Comparison of ENCODE assay signal across 2 cellular contexts in the genomic region with DNA sequence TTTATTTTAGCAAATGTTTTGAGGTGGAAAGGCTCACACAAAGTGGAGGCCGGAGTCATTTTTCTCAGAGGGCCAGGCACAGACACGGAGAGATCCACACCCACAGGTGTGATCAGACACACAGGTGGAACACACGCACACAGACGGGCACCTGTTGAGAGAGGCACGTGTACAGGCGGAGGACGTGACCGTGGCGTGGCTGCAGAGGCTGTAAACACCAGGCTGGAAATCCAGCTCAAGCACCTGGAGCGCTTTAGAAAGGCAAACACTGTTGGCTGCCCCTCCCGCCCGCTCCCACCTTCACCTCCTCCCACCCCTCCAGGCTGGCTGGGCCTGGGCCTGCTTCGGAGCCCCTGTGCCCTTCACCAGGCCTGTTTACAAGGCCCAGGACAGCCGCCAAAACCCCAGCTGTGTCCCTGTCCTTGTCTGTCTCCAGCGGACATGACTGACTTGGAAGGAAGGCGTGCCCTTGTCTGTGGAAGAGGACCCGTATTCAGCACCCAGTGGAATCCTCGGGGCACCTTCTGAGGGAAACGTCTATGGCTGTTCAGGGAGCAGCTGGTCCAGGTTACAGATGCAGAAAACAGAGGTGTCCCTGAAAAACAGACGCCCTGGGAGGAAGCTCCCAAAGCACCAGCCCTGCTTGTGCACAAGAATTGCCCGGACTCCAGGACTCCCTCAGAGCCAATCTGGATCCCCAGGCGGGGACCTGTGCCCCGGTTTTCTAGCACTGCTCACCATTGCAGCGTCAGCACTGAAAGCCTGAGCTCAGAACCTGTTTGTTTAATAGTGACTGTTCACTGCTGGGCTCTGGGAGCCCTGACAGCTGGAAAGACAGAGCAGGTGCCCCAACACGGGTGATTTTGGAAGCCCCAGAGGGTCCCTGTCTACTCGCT.
TF ChIP-seq lines count a peak whose summit lies in the region.

No MANE protein-coding gene starts in this region.

TF ChIP-seq in IMR-90, 13 proteins besides CTCF, POLR2A, EP300 and RAD21:
- TF ChIP-seq MAZ (IDR thresholded peaks at IDR 0.05; ENCODE audit: borderline replicate concordance, low read depth, low read length) (no peak), RCOR1 (IDR thresholded peaks at IDR 0.05; ENCODE audit: insufficient replicate concordance, low read length) (no peak)

TF ChIP-seq in HepG2, 621 proteins besides CTCF, POLR2A, EP300 and RAD21 (continues in another document):
- TF ChIP-seq HOXA9 (CRISPR knock-in tag; IDR thresholded peaks at IDR 0.05; ENCODE audit: borderline replicate concordance) (no peak), PHB2 (IDR thresholded peaks at IDR 0.05; ENCODE audit: partially characterized antibody) (no peak), RBM39 (IDR thresholded peaks at IDR 0.05; ENCODE audit: low read depth, low read length, poor library complexity, severe bottlenecking) (no peak), ATM (IDR thresholded peaks at IDR 0.05; ENCODE audit: borderline replicate concordance) (no peak), ESRRA (CRISPR knock-in tag; IDR thresholded peaks at IDR 0.05; ENCODE audit: low read depth) (peak; percentile 64; the same call in 1 of the 2 replicates), SMARCE1 (IDR thresholded peaks at IDR 0.05; ENCODE audit: borderline replicate concordance) (no peak), ZNF496 (CRISPR knock-in tag; IDR thresholded peaks at IDR 0.05; ENCODE audit: insufficient replicate concordance) (no peak), ZNF660 (CRISPR knock-in tag; IDR thresholded peaks at IDR 0.05; ENCODE audit: borderline replicate concordance, low read depth) (no peak), TP53 (CRISPR knock-in tag; conservative IDR thresholded peaks at IDR 0.05) (peak; percentile 34; the same call in 1 of the 2 replicates), YEATS2 (CRISPR knock-in tag; IDR thresholded peaks at IDR 0.05; ENCODE audit: borderline replicate concordance) (no peak), CREM (IDR thresholded peaks at IDR 0.05) (no peak), CREM (CRISPR knock-in tag; IDR thresholded peaks at IDR 0.05) (no peak), ZNF777 (CRISPR knock-in tag; IDR thresholded peaks at IDR 0.05) (peak; percentile 31; the same call in 1 of the 2 replicates), SMAD1 (CRISPR knock-in tag; IDR thresholded peaks at IDR 0.05; ENCODE audit: borderline replicate concordance, low read depth) (no peak), RFX1 (IDR thresholded peaks at IDR 0.05) (no peak), DNMT3B (CRISPR knock-in tag; conservative IDR thresholded peaks at IDR 0.05) (no peak), ZNF672 (CRISPR knock-in tag; IDR thresholded peaks at IDR 0.05) (no peak), ZSCAN25 (CRISPR knock-in tag; IDR thresholded peaks at IDR 0.05) (no peak; the same call in none of the 2 replicates), ZNF598 (CRISPR knock-in tag; IDR thresholded peaks at IDR 0.05; ENCODE audit: borderline replicate concordance) (no peak), ZSCAN12 (CRISPR knock-in tag; IDR thresholded peaks at IDR 0.05) (0 out of 2 replicates have a peak, but pooled peaks have one; percentile 39), MBNL3 (CRISPR knock-in tag; conservative IDR thresholded peaks at IDR 0.05) (no peak), TRIM24 (CRISPR knock-in tag; IDR thresholded peaks at IDR 0.05) (no peak), JUND (CRISPR knock-in tag; IDR thresholded peaks at IDR 0.05) (0 out of 2 replicates have a peak, but pooled peaks have one; percentile 21), POLR2AphosphoS5 (IDR thresholded peaks at IDR 0.05; ENCODE audit: low read depth, low read length) (peak; percentile 68), HNRNPLL (IDR thresholded peaks at IDR 0.05; ENCODE audit: low read depth, low read length, poor library complexity, severe bottlenecking) (peak; percentile 26), ATF1 (CRISPR knock-in tag; IDR thresholded peaks at IDR 0.05) (no peak), ZNF781 (CRISPR knock-in tag; IDR thresholded peaks at IDR 0.05; ENCODE audit: borderline replicate concordance, not compliant biosample characterization) (no peak), GATAD2A (CRISPR knock-in tag; IDR thresholded peaks at IDR 0.05) (no peak; the same call in none of the 2 replicates), ZNF768 (CRISPR knock-in tag; IDR thresholded peaks at IDR 0.05) (no peak), ZNF552 (CRISPR knock-in tag; IDR thresholded peaks at IDR 0.05; ENCODE audit: borderline replicate concordance) (peak; percentile 18; the same call in 1 of the 2 replicates), GPN1 (CRISPR knock-in tag; IDR thresholded peaks at IDR 0.05; ENCODE audit: borderline replicate concordance) (0 out of 2 replicates have a peak, but pooled peaks have one; percentile 19), ZNF703 (CRISPR knock-in tag; IDR thresholded peaks at IDR 0.05; ENCODE audit: borderline replicate concordance) (no peak), ZBTB7B (CRISPR knock-in tag; IDR thresholded peaks at IDR 0.05) (no peak), RXRA (CRISPR knock-in tag; IDR thresholded peaks at IDR 0.05) (no peak), ZNF143 (CRISPR knock-in tag; IDR thresholded peaks at IDR 0.05) (no peak), SKI (IDR thresholded peaks at IDR 0.05; ENCODE audit: partially characterized antibody) (peak; percentile 15), MAFK (conservative IDR thresholded peaks at IDR 0.05 in 1 of 2, IDR thresholded peaks at IDR 0.05 in 1 of 2; ENCODE audit: low read length in 2 of 2) (peak; percentile 72 to 78), ZFX (CRISPR knock-in tag; IDR thresholded peaks at IDR 0.05; ENCODE audit: low read depth) (peak; percentile 69), CBX5 (CRISPR knock-in tag; IDR thresholded peaks at IDR 0.05; ENCODE audit: borderline replicate concordance) (no peak), ZNF775 (CRISPR knock-in tag; IDR thresholded peaks at IDR 0.05; ENCODE audit: borderline replicate concordance) (no peak), ZBTB42 (CRISPR knock-in tag; IDR thresholded peaks at IDR 0.05) (no peak)
- TF ChIP-seq, protein P1, sequence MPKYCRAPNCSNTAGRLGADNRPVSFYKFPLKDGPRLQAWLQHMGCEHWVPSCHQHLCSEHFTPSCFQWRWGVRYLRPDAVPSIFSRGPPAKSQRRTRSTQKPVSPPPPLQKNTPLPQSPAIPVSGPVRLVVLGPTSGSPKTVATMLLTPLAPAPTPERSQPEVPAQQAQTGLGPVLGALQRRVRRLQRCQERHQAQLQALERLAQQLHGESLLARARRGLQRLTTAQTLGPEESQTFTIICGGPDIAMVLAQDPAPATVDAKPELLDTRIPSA (CRISPR knock-in tag; IDR thresholded peaks at IDR 0.05; ENCODE audit: borderline replicate concordance): no peak
- TF ChIP-seq, protein P2, sequence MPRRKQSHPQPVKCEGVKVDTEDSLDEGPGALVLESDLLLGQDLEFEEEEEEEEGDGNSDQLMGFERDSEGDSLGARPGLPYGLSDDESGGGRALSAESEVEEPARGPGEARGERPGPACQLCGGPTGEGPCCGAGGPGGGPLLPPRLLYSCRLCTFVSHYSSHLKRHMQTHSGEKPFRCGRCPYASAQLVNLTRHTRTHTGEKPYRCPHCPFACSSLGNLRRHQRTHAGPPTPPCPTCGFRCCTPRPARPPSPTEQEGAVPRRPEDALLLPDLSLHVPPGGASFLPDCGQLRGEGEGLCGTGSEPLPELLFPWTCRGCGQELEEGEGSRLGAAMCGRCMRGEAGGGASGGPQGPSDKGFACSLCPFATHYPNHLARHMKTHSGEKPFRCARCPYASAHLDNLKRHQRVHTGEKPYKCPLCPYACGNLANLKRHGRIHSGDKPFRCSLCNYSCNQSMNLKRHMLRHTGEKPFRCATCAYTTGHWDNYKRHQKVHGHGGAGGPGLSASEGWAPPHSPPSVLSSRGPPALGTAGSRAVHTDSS (CRISPR knock-in tag; conservative IDR thresholded peaks at IDR 0.05): 0 out of 2 replicates have a peak, but pooled peaks have one; percentile 23
- TF ChIP-seq, protein P3, sequence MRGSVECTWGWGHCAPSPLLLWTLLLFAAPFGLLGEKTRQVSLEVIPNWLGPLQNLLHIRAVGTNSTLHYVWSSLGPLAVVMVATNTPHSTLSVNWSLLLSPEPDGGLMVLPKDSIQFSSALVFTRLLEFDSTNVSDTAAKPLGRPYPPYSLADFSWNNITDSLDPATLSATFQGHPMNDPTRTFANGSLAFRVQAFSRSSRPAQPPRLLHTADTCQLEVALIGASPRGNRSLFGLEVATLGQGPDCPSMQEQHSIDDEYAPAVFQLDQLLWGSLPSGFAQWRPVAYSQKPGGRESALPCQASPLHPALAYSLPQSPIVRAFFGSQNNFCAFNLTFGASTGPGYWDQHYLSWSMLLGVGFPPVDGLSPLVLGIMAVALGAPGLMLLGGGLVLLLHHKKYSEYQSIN (CRISPR knock-in tag; IDR thresholded peaks at IDR 0.05; ENCODE audit: borderline replicate concordance): no peak
- TF ChIP-seq, protein P4, sequence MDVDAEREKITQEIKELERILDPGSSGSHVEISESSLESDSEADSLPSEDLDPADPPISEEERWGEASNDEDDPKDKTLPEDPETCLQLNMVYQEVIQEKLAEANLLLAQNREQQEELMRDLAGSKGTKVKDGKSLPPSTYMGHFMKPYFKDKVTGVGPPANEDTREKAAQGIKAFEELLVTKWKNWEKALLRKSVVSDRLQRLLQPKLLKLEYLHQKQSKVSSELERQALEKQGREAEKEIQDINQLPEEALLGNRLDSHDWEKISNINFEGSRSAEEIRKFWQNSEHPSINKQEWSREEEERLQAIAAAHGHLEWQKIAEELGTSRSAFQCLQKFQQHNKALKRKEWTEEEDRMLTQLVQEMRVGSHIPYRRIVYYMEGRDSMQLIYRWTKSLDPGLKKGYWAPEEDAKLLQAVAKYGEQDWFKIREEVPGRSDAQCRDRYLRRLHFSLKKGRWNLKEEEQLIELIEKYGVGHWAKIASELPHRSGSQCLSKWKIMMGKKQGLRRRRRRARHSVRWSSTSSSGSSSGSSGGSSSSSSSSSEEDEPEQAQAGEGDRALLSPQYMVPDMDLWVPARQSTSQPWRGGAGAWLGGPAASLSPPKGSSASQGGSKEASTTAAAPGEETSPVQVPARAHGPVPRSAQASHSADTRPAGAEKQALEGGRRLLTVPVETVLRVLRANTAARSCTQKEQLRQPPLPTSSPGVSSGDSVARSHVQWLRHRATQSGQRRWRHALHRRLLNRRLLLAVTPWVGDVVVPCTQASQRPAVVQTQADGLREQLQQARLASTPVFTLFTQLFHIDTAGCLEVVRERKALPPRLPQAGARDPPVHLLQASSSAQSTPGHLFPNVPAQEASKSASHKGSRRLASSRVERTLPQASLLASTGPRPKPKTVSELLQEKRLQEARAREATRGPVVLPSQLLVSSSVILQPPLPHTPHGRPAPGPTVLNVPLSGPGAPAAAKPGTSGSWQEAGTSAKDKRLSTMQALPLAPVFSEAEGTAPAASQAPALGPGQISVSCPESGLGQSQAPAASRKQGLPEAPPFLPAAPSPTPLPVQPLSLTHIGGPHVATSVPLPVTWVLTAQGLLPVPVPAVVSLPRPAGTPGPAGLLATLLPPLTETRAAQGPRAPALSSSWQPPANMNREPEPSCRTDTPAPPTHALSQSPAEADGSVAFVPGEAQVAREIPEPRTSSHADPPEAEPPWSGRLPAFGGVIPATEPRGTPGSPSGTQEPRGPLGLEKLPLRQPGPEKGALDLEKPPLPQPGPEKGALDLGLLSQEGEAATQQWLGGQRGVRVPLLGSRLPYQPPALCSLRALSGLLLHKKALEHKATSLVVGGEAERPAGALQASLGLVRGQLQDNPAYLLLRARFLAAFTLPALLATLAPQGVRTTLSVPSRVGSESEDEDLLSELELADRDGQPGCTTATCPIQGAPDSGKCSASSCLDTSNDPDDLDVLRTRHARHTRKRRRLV (CRISPR knock-in tag; IDR thresholded peaks at IDR 0.05): no peak
- TF ChIP-seq, protein P5, sequence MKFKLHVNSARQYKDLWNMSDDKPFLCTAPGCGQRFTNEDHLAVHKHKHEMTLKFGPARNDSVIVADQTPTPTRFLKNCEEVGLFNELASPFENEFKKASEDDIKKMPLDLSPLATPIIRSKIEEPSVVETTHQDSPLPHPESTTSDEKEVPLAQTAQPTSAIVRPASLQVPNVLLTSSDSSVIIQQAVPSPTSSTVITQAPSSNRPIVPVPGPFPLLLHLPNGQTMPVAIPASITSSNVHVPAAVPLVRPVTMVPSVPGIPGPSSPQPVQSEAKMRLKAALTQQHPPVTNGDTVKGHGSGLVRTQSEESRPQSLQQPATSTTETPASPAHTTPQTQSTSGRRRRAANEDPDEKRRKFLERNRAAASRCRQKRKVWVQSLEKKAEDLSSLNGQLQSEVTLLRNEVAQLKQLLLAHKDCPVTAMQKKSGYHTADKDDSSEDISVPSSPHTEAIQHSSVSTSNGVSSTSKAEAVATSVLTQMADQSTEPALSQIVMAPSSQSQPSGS (CRISPR knock-in tag; IDR thresholded peaks at IDR 0.05): 0 out of 2 replicates have a peak, but pooled peaks have one; percentile 12
- TF ChIP-seq, protein P6, sequence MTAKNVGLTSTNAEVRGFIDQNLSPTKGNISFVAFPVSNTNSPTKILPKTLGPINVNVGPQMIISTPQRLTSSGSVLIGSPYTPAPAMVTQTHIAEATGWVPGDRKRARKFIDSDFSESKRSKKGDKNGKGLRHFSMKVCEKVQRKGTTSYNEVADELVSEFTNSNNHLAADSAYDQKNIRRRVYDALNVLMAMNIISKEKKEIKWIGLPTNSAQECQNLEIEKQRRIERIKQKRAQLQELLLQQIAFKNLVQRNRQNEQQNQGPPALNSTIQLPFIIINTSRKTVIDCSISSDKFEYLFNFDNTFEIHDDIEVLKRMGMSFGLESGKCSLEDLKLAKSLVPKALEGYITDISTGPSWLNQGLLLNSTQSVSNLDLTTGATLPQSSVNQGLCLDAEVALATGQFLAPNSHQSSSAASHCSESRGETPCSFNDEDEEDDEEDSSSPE (CRISPR knock-in tag; IDR thresholded peaks at IDR 0.05): peak; percentile 46; the same call in 1 of the 2 replicates
- TF ChIP-seq, protein P7, sequence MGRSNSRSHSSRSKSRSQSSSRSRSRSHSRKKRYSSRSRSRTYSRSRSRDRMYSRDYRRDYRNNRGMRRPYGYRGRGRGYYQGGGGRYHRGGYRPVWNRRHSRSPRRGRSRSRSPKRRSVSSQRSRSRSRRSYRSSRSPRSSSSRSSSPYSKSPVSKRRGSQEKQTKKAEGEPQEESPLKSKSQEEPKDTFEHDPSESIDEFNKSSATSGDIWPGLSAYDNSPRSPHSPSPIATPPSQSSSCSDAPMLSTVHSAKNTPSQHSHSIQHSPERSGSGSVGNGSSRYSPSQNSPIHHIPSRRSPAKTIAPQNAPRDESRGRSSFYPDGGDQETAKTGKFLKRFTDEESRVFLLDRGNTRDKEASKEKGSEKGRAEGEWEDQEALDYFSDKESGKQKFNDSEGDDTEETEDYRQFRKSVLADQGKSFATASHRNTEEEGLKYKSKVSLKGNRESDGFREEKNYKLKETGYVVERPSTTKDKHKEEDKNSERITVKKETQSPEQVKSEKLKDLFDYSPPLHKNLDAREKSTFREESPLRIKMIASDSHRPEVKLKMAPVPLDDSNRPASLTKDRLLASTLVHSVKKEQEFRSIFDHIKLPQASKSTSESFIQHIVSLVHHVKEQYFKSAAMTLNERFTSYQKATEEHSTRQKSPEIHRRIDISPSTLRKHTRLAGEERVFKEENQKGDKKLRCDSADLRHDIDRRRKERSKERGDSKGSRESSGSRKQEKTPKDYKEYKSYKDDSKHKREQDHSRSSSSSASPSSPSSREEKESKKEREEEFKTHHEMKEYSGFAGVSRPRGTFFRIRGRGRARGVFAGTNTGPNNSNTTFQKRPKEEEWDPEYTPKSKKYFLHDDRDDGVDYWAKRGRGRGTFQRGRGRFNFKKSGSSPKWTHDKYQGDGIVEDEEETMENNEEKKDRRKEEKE (IDR thresholded peaks at IDR 0.05): no peak
- TF ChIP-seq, protein P8, sequence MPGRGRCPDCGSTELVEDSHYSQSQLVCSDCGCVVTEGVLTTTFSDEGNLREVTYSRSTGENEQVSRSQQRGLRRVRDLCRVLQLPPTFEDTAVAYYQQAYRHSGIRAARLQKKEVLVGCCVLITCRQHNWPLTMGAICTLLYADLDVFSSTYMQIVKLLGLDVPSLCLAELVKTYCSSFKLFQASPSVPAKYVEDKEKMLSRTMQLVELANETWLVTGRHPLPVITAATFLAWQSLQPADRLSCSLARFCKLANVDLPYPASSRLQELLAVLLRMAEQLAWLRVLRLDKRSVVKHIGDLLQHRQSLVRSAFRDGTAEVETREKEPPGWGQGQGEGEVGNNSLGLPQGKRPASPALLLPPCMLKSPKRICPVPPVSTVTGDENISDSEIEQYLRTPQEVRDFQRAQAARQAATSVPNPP (CRISPR knock-in tag; IDR thresholded peaks at IDR 0.05): no peak
